In the genomic region with DNA sequence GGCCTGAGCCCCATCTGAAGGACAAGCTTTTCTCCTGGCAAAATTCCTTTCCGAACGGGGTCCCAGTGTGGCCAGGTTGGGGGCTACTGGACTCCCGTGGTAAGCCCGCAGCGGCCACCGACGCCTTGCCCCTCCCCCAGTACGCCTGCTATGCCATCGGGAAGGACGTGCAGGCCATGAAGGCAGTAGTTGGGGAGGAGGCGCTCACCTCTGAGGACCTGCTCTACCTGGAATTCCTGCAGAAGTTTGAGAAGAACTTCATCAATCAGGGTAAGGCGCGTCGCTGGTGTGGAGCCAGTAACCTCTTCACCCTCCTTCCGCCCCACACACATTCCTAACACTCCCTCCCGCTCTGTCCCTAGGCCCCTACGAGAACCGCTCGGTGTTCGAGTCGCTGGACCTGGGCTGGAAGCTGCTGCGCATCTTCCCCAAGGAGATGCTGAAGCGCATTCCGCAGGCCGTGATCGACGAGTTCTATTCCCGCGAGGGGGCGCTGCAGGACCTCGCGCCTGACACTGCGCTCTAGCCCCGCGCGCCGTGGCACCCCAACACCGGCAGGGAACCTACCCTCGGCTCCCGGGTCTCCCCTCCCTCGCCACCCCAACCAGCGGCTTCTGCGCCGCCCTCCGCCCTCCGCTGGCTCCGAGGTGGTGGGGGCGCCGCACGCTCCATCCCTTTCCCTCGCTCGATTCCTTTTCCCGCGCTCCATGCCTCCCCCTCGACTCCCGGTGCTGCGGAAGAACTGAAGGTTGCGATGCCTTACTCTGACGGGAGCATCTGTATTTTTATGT, we compare ENCODE assay signal across 1 cellular context.
TF ChIP-seq lines count a peak whose summit lies in the region.

No MANE protein-coding gene starts in this region.

TF ChIP-seq in GM12878, 131 proteins besides CTCF, POLR2A, EP300 and RAD21 (continued from another document):
- TF ChIP-seq IKZF2 (IDR thresholded peaks at IDR 0.05) (0 out of 4 replicates have a peak, but pooled peaks of 1 of the 2 experiments have one; percentile 11), RB1 (IDR thresholded peaks at IDR 0.05; ENCODE audit: borderline replicate concordance) (peak; percentile 77; the same call in 1 of the 2 replicates)
- TF ChIP-seq, protein P1, sequence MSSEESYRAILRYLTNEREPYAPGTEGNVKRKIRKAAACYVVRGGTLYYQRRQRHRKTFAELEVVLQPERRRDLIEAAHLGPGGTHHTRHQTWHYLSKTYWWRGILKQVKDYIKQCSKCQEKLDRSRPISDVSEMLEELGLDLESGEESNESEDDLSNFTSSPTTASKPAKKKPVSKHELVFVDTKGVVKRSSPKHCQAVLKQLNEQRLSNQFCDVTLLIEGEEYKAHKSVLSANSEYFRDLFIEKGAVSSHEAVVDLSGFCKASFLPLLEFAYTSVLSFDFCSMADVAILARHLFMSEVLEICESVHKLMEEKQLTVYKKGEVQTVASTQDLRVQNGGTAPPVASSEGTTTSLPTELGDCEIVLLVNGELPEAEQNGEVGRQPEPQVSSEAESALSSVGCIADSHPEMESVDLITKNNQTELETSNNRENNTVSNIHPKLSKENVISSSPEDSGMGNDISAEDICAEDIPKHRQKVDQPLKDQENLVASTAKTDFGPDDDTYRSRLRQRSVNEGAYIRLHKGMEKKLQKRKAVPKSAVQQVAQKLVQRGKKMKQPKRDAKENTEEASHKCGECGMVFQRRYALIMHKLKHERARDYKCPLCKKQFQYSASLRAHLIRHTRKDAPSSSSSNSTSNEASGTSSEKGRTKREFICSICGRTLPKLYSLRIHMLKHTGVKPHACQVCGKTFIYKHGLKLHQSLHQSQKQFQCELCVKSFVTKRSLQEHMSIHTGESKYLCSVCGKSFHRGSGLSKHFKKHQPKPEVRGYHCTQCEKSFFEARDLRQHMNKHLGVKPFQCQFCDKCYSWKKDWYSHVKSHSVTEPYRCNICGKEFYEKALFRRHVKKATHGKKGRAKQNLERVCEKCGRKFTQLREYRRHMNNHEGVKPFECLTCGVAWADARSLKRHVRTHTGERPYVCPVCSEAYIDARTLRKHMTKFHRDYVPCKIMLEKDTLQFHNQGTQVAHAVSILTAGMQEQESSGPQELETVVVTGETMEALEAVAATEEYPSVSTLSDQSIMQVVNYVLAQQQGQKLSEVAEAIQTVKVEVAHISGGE (CRISPR knock-in tag; IDR thresholded peaks at IDR 0.05): no peak
